In the genomic region with DNA sequence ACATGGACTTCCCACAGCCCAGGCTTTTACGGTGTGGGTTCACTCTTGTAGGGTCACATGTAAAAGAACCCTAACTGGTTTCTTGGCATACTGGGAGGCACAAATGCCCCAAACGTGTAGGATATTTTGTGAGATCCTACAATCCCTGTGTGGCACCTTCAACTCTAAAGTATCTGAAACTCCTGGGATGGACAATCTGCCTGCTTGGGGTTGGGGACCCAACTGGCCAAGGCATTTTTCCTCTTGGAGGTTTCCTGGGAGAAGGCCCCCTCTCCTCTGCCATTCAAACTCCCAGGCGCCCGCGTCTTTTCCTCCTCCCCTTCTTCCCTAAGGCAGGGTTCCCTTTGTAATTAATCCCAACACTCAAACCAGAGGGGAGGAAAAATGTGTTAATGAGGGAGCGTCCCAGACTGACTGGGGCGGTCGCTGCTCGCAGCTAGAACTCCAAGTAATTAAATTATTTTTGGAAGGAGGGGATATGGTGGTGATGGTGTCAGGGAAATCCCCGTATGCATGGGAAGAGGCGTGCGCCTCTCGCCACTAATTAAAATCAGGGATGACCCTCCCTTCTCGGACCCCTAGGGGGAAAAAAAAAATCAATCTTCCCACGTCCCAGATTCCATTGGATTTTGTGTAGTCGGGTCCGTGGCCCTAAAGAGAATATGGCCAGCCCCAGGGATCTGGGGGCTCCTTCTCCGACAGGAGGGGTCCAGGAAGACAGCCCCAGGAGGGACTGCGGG, we compare ENCODE assay signal across 8 cellular contexts. TPM values are rescaled to one million over a fixed set of nuclear protein-coding genes. Genes with fewer than 3 reads are reported as not detected.
DNase-seq lines count a peak whose midpoint lies in the region; ATAC-seq, FAIRE-seq and TF ChIP-seq lines count a peak whose summit lies in the region.

No MANE protein-coding gene starts in this region.

- H3K4me1 Mint-ChIP-seq in activated naive CD8-positive, alpha-beta T cell treated with anti-CD3 and anti-CD28 coated beads, Interleukin-2, amount 50 U/mL, for 24 hours, result peaks cover 11% of the 10 kb centered on the region

- no peak for DNase-seq in activated naive CD8-positive, alpha-beta T cell treated with anti-CD3 and anti-CD28 coated beads, Interleukin-2, amount 50 U/mL, for 24 hours
- no peak for DNase-seq in small intestine
- no peak for DNase-seq in inferior parietal cortex (ENCODE audit: extremely low spot score)
- DNase-seq in stimulated activated CD4-positive, alpha-beta T cell treated with anti-CD3 and anti-CD28 coated beads, Interleukin-2, amount 100 ng/mL, for 48 hours, result no peak
- DNase-seq in NK-92 (lab: John Stamatoyannopoulos, UW; ENCODE audit: unreplicated experiment), result no peak

- no peak overlapping the region for H3K27ac Mint-ChIP-seq in activated naive CD8-positive, alpha-beta T cell treated with anti-CD3 and anti-CD28 coated beads, Interleukin-2, amount 50 U/mL, for 24 hours

- peak overlapping the region; percentile 31 for H3K4me3 Mint-ChIP-seq in activated naive CD8-positive, alpha-beta T cell treated with anti-CD3 and anti-CD28 coated beads, Interleukin-2, amount 50 U/mL, for 24 hours

- ATAC-seq in activated naive CD8-positive, alpha-beta T cell treated with anti-CD3 and anti-CD28 coated beads, Interleukin-2, amount 50 U/mL, for 24 hours, result no peak
- no peak for ATAC-seq in HG03378 (IDR thresholded peaks at IDR 0.05; ENCODE audit: unreplicated experiment)

- H3K36me3 Mint-ChIP-seq in activated naive CD8-positive, alpha-beta T cell treated with anti-CD3 and anti-CD28 coated beads, Interleukin-2, amount 50 U/mL, for 24 hours (ENCODE audit: low read depth), result no peaks in the 10 kb centered on the region

- H3K27ac ChIP-seq in HEK293 (ENCODE audit: extremely low read depth, low read depth, low read length) (peak overlapping the region; percentile 58; the same call in 1 of the 2 replicates), small intestine (ENCODE audit: low read depth in 1 of 2, low read length in 1 of 2) (no peak overlapping the region)

- peaks cover 13% of the 10 kb centered on the region for H3K27me3 Mint-ChIP-seq in activated naive CD8-positive, alpha-beta T cell treated with anti-CD3 and anti-CD28 coated beads, Interleukin-2, amount 50 U/mL, for 24 hours

- H3K36me3 ChIP-seq in HEK293 (ENCODE audit: control insufficient read depth in 2 of 2, insufficient read depth in 1 of 2, low read length in 2 of 2) (no peaks in the 10 kb centered on the region), small intestine (ENCODE audit: control insufficient read depth in 2 of 2, insufficient read depth in 2 of 2, low read length in 2 of 2) (no peaks in the 10 kb centered on the region)

- 46 to 62% (median 54%) methylated on average over 19 of the region's 19 CpGs for WGBS in small intestine, 3 donors

- no peaks in the 10 kb centered on the region for H3K9me3 Mint-ChIP-seq in activated naive CD8-positive, alpha-beta T cell treated with anti-CD3 and anti-CD28 coated beads, Interleukin-2, amount 50 U/mL, for 24 hours

- H3K4me1 ChIP-seq in HEK293 (ENCODE audit: control insufficient read depth, insufficient read depth, low read length) (no peaks in the 10 kb centered on the region), small intestine (ENCODE audit: control insufficient read depth in 2 of 2, insufficient read depth in 1 of 2, low read depth in 1 of 2, low read length in 1 of 2) (peaks cover 2 to 3% of the 10 kb centered on the region in 2 donors)

- TF ChIP-seq CTCF in HEK293 (tag by site-specific recombination; IDR thresholded peaks at IDR 0.05), result no peak

- H3K4me3 ChIP-seq in HEK293 (ENCODE audit: low read depth, low read length), result peak overlapping the region; percentile 51
- H3K4me3 ChIP-seq in iPS-18c (ENCODE audit: insufficient read depth, low read depth, low read length), result peak overlapping the region; percentile 73
- H3K4me3 ChIP-seq in small intestine (ENCODE audit: low read depth in 1 of 2, low read length in 2 of 2), result peak overlapping the region; percentile 72 to 75

- H3K9me3 ChIP-seq in HEK293 (ENCODE audit: control insufficient read depth, insufficient read depth, low read depth, low read length), result no peaks in the 10 kb centered on the region
- H3K9me3 ChIP-seq in iPS-18c (ENCODE audit: control insufficient read depth, insufficient read depth, low read length), result no peaks in the 10 kb centered on the region
- no peaks in the 10 kb centered on the region for H3K9me3 ChIP-seq in small intestine (ENCODE audit: control insufficient read depth, low read depth)

- CTCF ChIA-PET in HEK293 (lab: Yijun Ruan, JAX), result no interaction called here

- no peak for FAIRE-seq in small intestine (lab: Jason Lieb, UNC)

- POLR2A ChIA-PET in HEK293 (lab: Yijun Ruan, JAX), result interaction anchor here (1.0 kb wide), 1 partner anchor 9 kb away, joined by 5 read pairs; no protein-coding TSS in a partner anchor

- H3K27me3 ChIP-seq in small intestine (ENCODE audit: control insufficient read depth in 2 of 2, insufficient read depth in 2 of 2, low read length in 2 of 2), result no peaks in the 10 kb centered on the region

TF ChIP-seq in HEK293, 187 proteins besides CTCF, POLR2A, EP300 and RAD21:
- TF ChIP-seq, protein P1, sequence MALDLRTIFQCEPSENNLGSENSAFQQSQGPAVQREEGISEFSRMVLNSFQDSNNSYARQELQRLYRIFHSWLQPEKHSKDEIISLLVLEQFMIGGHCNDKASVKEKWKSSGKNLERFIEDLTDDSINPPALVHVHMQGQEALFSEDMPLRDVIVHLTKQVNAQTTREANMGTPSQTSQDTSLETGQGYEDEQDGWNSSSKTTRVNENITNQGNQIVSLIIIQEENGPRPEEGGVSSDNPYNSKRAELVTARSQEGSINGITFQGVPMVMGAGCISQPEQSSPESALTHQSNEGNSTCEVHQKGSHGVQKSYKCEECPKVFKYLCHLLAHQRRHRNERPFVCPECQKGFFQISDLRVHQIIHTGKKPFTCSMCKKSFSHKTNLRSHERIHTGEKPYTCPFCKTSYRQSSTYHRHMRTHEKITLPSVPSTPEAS (tag by site-specific recombination; IDR thresholded peaks at IDR 0.05), result no peak
- TF ChIP-seq, protein P2, sequence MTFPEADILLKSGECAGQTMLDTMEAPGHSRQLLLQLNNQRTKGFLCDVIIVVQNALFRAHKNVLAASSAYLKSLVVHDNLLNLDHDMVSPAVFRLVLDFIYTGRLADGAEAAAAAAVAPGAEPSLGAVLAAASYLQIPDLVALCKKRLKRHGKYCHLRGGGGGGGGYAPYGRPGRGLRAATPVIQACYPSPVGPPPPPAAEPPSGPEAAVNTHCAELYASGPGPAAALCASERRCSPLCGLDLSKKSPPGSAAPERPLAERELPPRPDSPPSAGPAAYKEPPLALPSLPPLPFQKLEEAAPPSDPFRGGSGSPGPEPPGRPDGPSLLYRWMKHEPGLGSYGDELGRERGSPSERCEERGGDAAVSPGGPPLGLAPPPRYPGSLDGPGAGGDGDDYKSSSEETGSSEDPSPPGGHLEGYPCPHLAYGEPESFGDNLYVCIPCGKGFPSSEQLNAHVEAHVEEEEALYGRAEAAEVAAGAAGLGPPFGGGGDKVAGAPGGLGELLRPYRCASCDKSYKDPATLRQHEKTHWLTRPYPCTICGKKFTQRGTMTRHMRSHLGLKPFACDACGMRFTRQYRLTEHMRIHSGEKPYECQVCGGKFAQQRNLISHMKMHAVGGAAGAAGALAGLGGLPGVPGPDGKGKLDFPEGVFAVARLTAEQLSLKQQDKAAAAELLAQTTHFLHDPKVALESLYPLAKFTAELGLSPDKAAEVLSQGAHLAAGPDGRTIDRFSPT (tag by site-specific recombination; IDR thresholded peaks at IDR 0.05), result no peak
- TF ChIP-seq WT1 (tag by site-specific recombination; IDR thresholded peaks at IDR 0.05), result peak; percentile 11; the same call in 1 of the 2 replicates
- TF ChIP-seq ZIC2 (tag by site-specific recombination; IDR thresholded peaks at IDR 0.05), result peak; percentile 8; the same call in 1 of the 2 replicates
- 0 out of 2 replicates have a peak, but pooled peaks have one; percentile 23 for TF ChIP-seq ZFHX2 (tag by site-specific recombination; conservative IDR thresholded peaks at IDR 0.05)

RNA-seq across cellular contexts. Expression of a gene that starts 0.7 kb away (rescaled TPM):
- 1 to 10 TPM in 1 of 3 donors, under 1 TPM in 2; 0.27 to 5.4 (median 0.67) TPM for polyA plus RNA-seq in small intestine

RNA-seq across cellular contexts. Expression of a gene that starts 32.8 kb away (rescaled TPM):
- polyA plus RNA-seq in small intestine, result under 1 TPM; 0.15 to 0.67 (median 0.54) TPM

RNA-seq across cellular contexts. Expression of a gene that starts 56.5 kb away (rescaled TPM):
- 10 to 100 TPM; 50.1 to 65.9 (median 53.2) TPM for polyA plus RNA-seq in small intestine

RNA-seq across cellular contexts. Expression of a gene that starts 56.7 kb away (rescaled TPM):
- 100 to 1,000 TPM in 1 of 3 donors, 10 to 100 TPM in 2; 79.7 to 103 (median 83.2) TPM for polyA plus RNA-seq in small intestine
